15 cellular contexts compared by ENCODE assay signal in the genomic region with DNA sequence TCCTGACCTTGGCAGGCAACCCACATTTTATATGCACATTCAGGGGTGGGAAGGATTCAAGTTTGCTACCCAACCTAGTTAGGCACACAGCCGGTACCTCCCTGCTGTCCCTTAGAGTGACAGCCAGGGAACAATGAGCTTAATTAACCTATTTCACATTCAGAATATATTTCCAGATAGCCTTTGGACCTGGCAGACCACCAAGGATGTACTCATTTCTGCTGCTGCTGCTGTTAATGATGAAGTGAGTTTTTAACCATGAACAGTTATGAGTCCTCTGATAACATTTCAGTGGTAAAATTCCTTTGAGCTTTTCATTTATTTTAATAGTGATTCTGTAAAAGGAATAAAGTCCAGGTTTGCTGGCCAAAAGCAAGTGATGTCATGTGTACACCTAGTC.
DNase-seq lines count a peak whose midpoint lies in the region; ATAC-seq, FAIRE-seq and TF ChIP-seq lines count a peak whose summit lies in the region.
"Had no signal": no experiment of that assay in that cellular context is flagged by ENCODE, and none has a peak within 500 bp of the region (broad histone marks: within the 10 kb centered on the region; RNA-seq: fewer than 3 reads in every experiment).

No MANE protein-coding gene starts in this region.

- ATAC-seq in Right ventricle myocardium inferior (no peak), GM18858 (IDR thresholded peaks at IDR 0.05; ENCODE audit: unreplicated experiment) (no peak)
- ATAC-seq: activated CD4-positive, alpha-beta T cell treated with anti-CD3 and anti-CD28 coated beads for 36 hours; left lobe of liver had no signal

- peaks cover 15% of the 10 kb centered on the region for H3K4me1 ChIP-seq in BE2C

- H3K27me3 ChIP-seq in BE2C = no peaks in the 10 kb centered on the region
- H3K27me3 ChIP-seq: sigmoid colon had no signal

- H3K27me3 Mint-ChIP-seq in IgD-negative memory B cell = no peaks in the 10 kb centered on the region
- H3K27me3 Mint-ChIP-seq: activated CD4-positive, alpha-beta T cell treated with anti-CD3 and anti-CD28 coated beads for 36 hours had no signal

- no peaks in the 10 kb centered on the region for H3K9me3 ChIP-seq in BE2C
- H3K9me3 ChIP-seq: HAP-1, sigmoid colon had no signal

- DNase-seq in BE2C (peak; percentile 85), SK-N-DZ (ENCODE audit: low spot score) (peak; percentile 4), fibroblast of villous mesenchyme (ENCODE audit: low read depth) (peak; percentile 20), Right ventricle myocardium inferior (ENCODE audit: missing footprints) (no peak), frontal cortex (ENCODE audit: low spot score in 2 of 2) (no peak), epidermal melanocyte (ENCODE audit: insufficient read length, low spot score) (no peak)
- DNase-seq: activated CD4-positive, alpha-beta T cell treated with anti-CD3 and anti-CD28 coated beads for 36 hours; activated naive CD4-positive, alpha-beta T cell treated with anti-CD3 and anti-CD28 coated beads for 36 hours; NCI-H2107; sigmoid colon; stimulated activated CD4-positive, alpha-beta T cell treated with anti-CD3 and anti-CD28 coated beads, Interleukin-4, amount 100 ng/mL, for 1 hour had no signal

- peak overlapping the region in 2 of 3 donors; percentile 81 to 86 for H3K27ac Mint-ChIP-seq in IgD-negative memory B cell
- H3K27ac Mint-ChIP-seq: activated CD4-positive, alpha-beta T cell treated with anti-CD3 and anti-CD28 coated beads for 36 hours; activated naive CD4-positive, alpha-beta T cell treated with anti-CD3 and anti-CD28 coated beads for 36 hours had no signal

- no peaks in the 10 kb centered on the region for H3K36me3 ChIP-seq in BE2C
- H3K36me3 ChIP-seq: HAP-1, sigmoid colon had no signal

- intact Hi-C loops in Right ventricle myocardium inferior (cut with DNase I) = no loop called here

- H3K4me1 Mint-ChIP-seq in IgD-negative memory B cell = peaks cover 53 to 78% (median 74%) of the 10 kb centered on the region in 3 donors
- H3K4me1 Mint-ChIP-seq: activated CD4-positive, alpha-beta T cell treated with anti-CD3 and anti-CD28 coated beads for 36 hours had no signal

- no peak for FAIRE-seq in frontal cortex (lab: Jason Lieb, UNC)

- peak overlapping the region; percentile 31 for H3K4me3 ChIP-seq in BE2C (ENCODE audit: low read depth, low read length)
- H3K4me3 ChIP-seq in fibroblast of villous mesenchyme (ENCODE audit: low read depth, low read length) = no peak overlapping the region
- H3K4me3 ChIP-seq: HAP-1, sigmoid colon had no signal

- TF ChIP-seq CTCF in BE2C (IDR thresholded peaks at IDR 0.05; ENCODE audit: low read depth, low read length) = no peak
- no peak for TF ChIP-seq CTCF in fibroblast of villous mesenchyme (IDR thresholded peaks at IDR 0.05; ENCODE audit: insufficient read depth, low read depth, low read length)

- peaks cover 6% of the 10 kb centered on the region for H3K36me3 Mint-ChIP-seq in IgD-negative memory B cell

- peaks cover 0 to 5% (median 0%) of the 10 kb centered on the region in 3 donors for H3K9me3 Mint-ChIP-seq in IgD-negative memory B cell

- no peak overlapping the region for H3K4me3 Mint-ChIP-seq in IgD-negative memory B cell
- H3K4me3 Mint-ChIP-seq: activated CD4-positive, alpha-beta T cell treated with anti-CD3 and anti-CD28 coated beads for 36 hours; activated naive CD4-positive, alpha-beta T cell treated with anti-CD3 and anti-CD28 coated beads for 36 hours had no signal

Comparison
In these comparisons a context has a peak if more than half of its experiments do, and no peak if none do; other contexts are left out.
1. DNase-seq: peak in BE2C (single experiment), SK-N-DZ (single experiment) and fibroblast of villous mesenchyme (single experiment); none in Right ventricle myocardium inferior (single experiment), frontal cortex (0 of 2) and epidermal melanocyte (single experiment).